12 cellular contexts compared by ENCODE assay signal in genomic region chr2:221530653-221531037, GRCh38. TPM values are rescaled to one million over a fixed set of nuclear protein-coding genes. Genes with fewer than 3 reads are reported as not detected.
DNase-seq lines count a peak whose midpoint lies in the region; ATAC-seq, FAIRE-seq and TF ChIP-seq lines count a peak whose summit lies in the region.
"Had no signal": no experiment of that assay in that cellular context is flagged by ENCODE, and none has a peak within 500 bp of the region (broad histone marks: within the 10 kb centered on the region; RNA-seq: fewer than 3 reads in every experiment).

No MANE protein-coding gene starts in this region.

- intact Hi-C loops in MCF 10A (cut with micrococcal nuclease), result loop anchor here (1.0 kb wide), 1 partner anchor 43 kb away; no protein-coding TSS in a partner anchor
- intact Hi-C loops in breast epithelium (cut with DNase I; ENCODE audit: low total_unique reads), result no loop called here
- intact Hi-C loops in kidney (cut with DNase I), result no loop called here

- BruUV-seq in MCF 10A (replicated peaks; lab: Mats Ljungman, UMichigan), result no TSS peak

- H3K27ac Mint-ChIP-seq in MCF 10A (ENCODE audit: low read depth, unreplicated experiment), result peak overlapping the region; percentile 63

- peak overlapping the region; percentile 52 for H3K4me3 Mint-ChIP-seq in MCF 10A (ENCODE audit: unreplicated experiment)

- DNase-seq in MCF 10A (ENCODE audit: unreplicated experiment) (no peak), breast epithelium (ENCODE audit: low spot score in 2 of 2) (no peak), kidney (no peak), GOT3 (lab: John Stamatoyannopoulos, UW) (no peak), DMS114 treated with DMSO at 0.1 percent for 48 hours (lab: John Stamatoyannopoulos, UW; ENCODE audit: unreplicated experiment) (no peak)
- DNase-seq: AML-193, caudate nucleus, SIG-M5, tibial artery had no signal

- no peaks in the 10 kb centered on the region for H3K9me3 Mint-ChIP-seq in MCF 10A (ENCODE audit: unreplicated experiment)

- H3K27me3 ChIP-seq in breast epithelium (no peaks in the 10 kb centered on the region), thymus (ENCODE audit: control insufficient read depth, insufficient read depth) (no peaks in the 10 kb centered on the region)
- H3K27me3 ChIP-seq: tibial artery had no signal

- POLR2A ChIA-PET in MCF 10A (lab: Yijun Ruan, JAX), result interaction anchor here (1.0 kb wide), 1 partner anchor 16 kb away, joined by 4 read pairs; no protein-coding TSS in a partner anchor

- H3K4me3 ChIP-seq in breast epithelium (peak overlapping the region in 1 of 3 donors; percentile 43), kidney (ENCODE audit: low read length in 2 of 2) (peak overlapping the region; percentile 35 to 40), thymus (ENCODE audit: low read length) (no peak overlapping the region)
- H3K4me3 ChIP-seq: tibial artery had no signal

- H3K4me1 Mint-ChIP-seq in MCF 10A (ENCODE audit: insufficient read depth, unreplicated experiment), result peaks cover 30% of the 10 kb centered on the region

- CTCF ChIA-PET in MCF 10A (lab: Yijun Ruan, JAX), result interaction anchor here (0.6 kb wide), 1 partner anchor 18 kb away, joined by 5 read pairs; no protein-coding TSS in a partner anchor

- TF ChIP-seq CTCF in MCF 10A (IDR thresholded peaks at IDR 0.05; ENCODE audit: unreplicated experiment) (no peak), breast epithelium (IDR thresholded peaks at IDR 0.05) (no peak), VCaP (conservative IDR thresholded peaks at IDR 0.05) (no peak), kidney (IDR thresholded peaks at IDR 0.05; ENCODE audit: borderline replicate concordance, extremely low read depth, insufficient read depth) (no peak)

- no peak overlapping the region for H3K9ac ChIP-seq in kidney (ENCODE audit: low read length in 2 of 2)

- H3K27ac ChIP-seq in breast epithelium (peak overlapping the region in 1 of 2 donors; percentile 48), VCaP (peak overlapping the region; percentile 87), kidney (ENCODE audit: low read depth in 2 of 2, low read length in 2 of 2) (no peak overlapping the region), thymus (ENCODE audit: low read depth) (peak overlapping the region; percentile 12)
- H3K27ac ChIP-seq: tibial artery had no signal

- no peak for FAIRE-seq in kidney (lab: Jason Lieb, UNC)

- H3K27me3 Mint-ChIP-seq in MCF 10A (ENCODE audit: insufficient read depth, unreplicated experiment), result no peaks in the 10 kb centered on the region

- no peak for TF ChIP-seq POLR2A in breast epithelium (IDR thresholded peaks at IDR 0.05)

- no peaks in the 10 kb centered on the region for H3K9me3 ChIP-seq in breast epithelium
- no peaks in the 10 kb centered on the region for H3K9me3 ChIP-seq in kidney (ENCODE audit: control insufficient read depth in 1 of 2, low read length in 2 of 2)
- H3K9me3 ChIP-seq in thymus (ENCODE audit: control insufficient read depth), result no peaks in the 10 kb centered on the region
- H3K9me3 ChIP-seq: tibial artery had no signal

- H3K36me3 Mint-ChIP-seq in MCF 10A (ENCODE audit: insufficient read depth, unreplicated experiment), result no peaks in the 10 kb centered on the region

- WGBS in thymus, result 96% methylated on average over 2 of the region's 2 CpGs

- H3K4me1 ChIP-seq in breast epithelium (no peaks in the 10 kb centered on the region), kidney (ENCODE audit: control insufficient read depth in 1 of 2, insufficient read depth in 1 of 2, low read depth in 1 of 2, low read length in 2 of 2) (peaks cover 6 to 9% of the 10 kb centered on the region in 2 donors), thymus (ENCODE audit: control insufficient read depth, insufficient read depth, low read length) (no peaks in the 10 kb centered on the region)

- H3K36me3 ChIP-seq in breast epithelium, result no peaks in the 10 kb centered on the region
- no peaks in the 10 kb centered on the region for H3K36me3 ChIP-seq in kidney (ENCODE audit: control insufficient read depth in 1 of 2, insufficient read depth in 2 of 2, low read length in 2 of 2)
- H3K36me3 ChIP-seq in thymus (ENCODE audit: control insufficient read depth, insufficient read depth), result no peaks in the 10 kb centered on the region
- H3K36me3 ChIP-seq: tibial artery had no signal

- ATAC-seq in GM18502 (IDR thresholded peaks at IDR 0.05; ENCODE audit: poor library complexity, unreplicated experiment), result no peak

RNA-seq across cellular contexts. Expression of gene EPHA4, which starts 41.5 kb away (rescaled TPM):
- 1.9 and 2.0 TPM in 2 replicates for total RNA-seq in MCF 10A (2022)
- total RNA-seq in breast epithelium, result 10 to 100 TPM; 12.8 to 44.2 (median 18.6) TPM
- 38.0 TPM for total RNA-seq in kidney
- 4.8 TPM for polyA plus RNA-seq in kidney (ENCODE audit: insufficient read depth, low read depth, low replicate concordance)
- 7.8 TPM for polyA plus RNA-seq in thymus

Comparison
In these comparisons a context has a peak if more than half of its experiments do, and no peak if none do; other contexts are left out.
1. H3K27ac ChIP-seq: peak in VCaP (single experiment) and thymus (single experiment); none in kidney (0 of 2).